In the genomic region with DNA sequence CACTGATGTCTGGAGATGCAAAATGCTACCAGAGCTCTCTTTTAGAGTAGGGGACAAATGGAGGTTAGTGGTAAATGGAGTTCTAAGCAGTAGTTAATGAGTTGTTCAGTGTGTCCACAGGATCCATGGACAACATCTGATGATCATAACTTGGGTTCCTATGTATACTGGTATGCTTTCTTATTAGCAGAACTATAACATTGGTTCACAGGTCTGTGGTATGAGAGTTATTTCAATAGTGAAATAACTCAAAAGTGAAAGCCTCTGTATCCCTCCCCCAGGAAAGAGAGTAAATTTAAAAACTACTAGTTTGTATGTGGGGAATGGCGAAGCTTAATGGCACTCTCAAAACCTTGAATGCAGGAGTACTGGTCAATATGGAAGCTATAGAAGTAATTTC, we compare ENCODE assay signal across 19 cellular contexts.
DNase-seq lines count a peak whose midpoint lies in the region; ATAC-seq and TF ChIP-seq lines count a peak whose summit lies in the region.
"Had no signal": no experiment of that assay in that cellular context is flagged by ENCODE, and none has a peak within 500 bp of the region (broad histone marks: within the 10 kb centered on the region; RNA-seq: fewer than 3 reads in every experiment).

No MANE protein-coding gene starts in this region.

- H3K9me2 ChIP-seq in Loucy (replicated peaks; ENCODE audit: low read depth, low read length) (no peaks in the 10 kb centered on the region), SK-N-SH (no peaks in the 10 kb centered on the region)

- TF ChIP-seq CTCF in Loucy (conservative IDR thresholded peaks at IDR 0.05; ENCODE audit: low read length): no peak
- TF ChIP-seq CTCF in SK-N-SH (IDR thresholded peaks at IDR 0.05): no peak

- no peak for DNase-seq in SK-N-SH
- no peak for DNase-seq in erythroblast (lab: John Stamatoyannopoulos, UW)
- DNase-seq in H4 (ENCODE audit: low spot score): no peak
- no peak for DNase-seq in islet precursor cell
- DNase-seq: Caco-2; CD4-positive, CD25-positive, alpha-beta regulatory T cell; CD8-positive, alpha-beta T cell; DMS153; DND-41; HFFc6 had no signal

- CTCF ChIA-PET in SK-N-SH (lab: Yijun Ruan, JAX): interaction anchor here (0.6 to 1.4 kb wide), 3 partner anchors 13 to 17 kb away, joined by 3 to 4 read pairs (median 4); no protein-coding TSS in a partner anchor

- no peak for TF ChIP-seq RAD21 in SK-N-SH (IDR thresholded peaks at IDR 0.05; ENCODE audit: low read length)

- TF ChIP-seq POLR2A in erythroblast (IDR thresholded peaks at IDR 0.05; ENCODE audit: low read length): no peak

- TF ChIP-seq EP300 in SK-N-SH (IDR thresholded peaks at IDR 0.05; ENCODE audit: borderline replicate concordance in 1 of 2, low read depth in 1 of 2, low read length in 1 of 2): no peak

- ATAC-seq in GM18498 (IDR thresholded peaks at IDR 0.05; ENCODE audit: unreplicated experiment) (peak; percentile 46), GM19395 (IDR thresholded peaks at IDR 0.05; ENCODE audit: unreplicated experiment) (peak; percentile 45), HG02870 (IDR thresholded peaks at IDR 0.05; ENCODE audit: unreplicated experiment) (peak; percentile 65)
- ATAC-seq: CD8-positive, alpha-beta T cell; GM23338 had no signal

- H3K27me3 ChIP-seq in Loucy (ENCODE audit: insufficient read depth, low read length, poor library complexity, severe bottlenecking) (no peaks in the 10 kb centered on the region), SK-N-SH (ENCODE audit: insufficient read depth) (no peaks in the 10 kb centered on the region)
- H3K27me3 ChIP-seq: BLaER1 had no signal

- H3K4me2 ChIP-seq in Loucy (ENCODE audit: low read depth, low read length, poor library complexity, severe bottlenecking) (peak overlapping the region; percentile 54), SK-N-SH (no peak overlapping the region)
- H3K4me2 ChIP-seq: BLaER1, GM23338 had no signal

- H3F3A ChIP-seq in Loucy (ENCODE audit: low read depth) (no peaks in the 10 kb centered on the region), SK-N-SH (replicated peaks; ENCODE audit: insufficient read depth) (no peaks in the 10 kb centered on the region)

- no peak overlapping the region for H2AFZ ChIP-seq in Loucy (ENCODE audit: low read length)
- no peak overlapping the region for H2AFZ ChIP-seq in SK-N-SH (ENCODE audit: low read depth)
- H2AFZ ChIP-seq: GM23338 had no signal

- POLR2A ChIA-PET in SK-N-SH (lab: Yijun Ruan, JAX): no interaction called here

- 87% methylated on average over 1 of the region's 1 CpG for WGBS in SK-N-SH (ENCODE audit: low lambda C conversion rate)

- H3K9ac ChIP-seq in Loucy (ENCODE audit: low read depth, low read length, poor library complexity, severe bottlenecking): no peak overlapping the region
- H3K9ac ChIP-seq in SK-N-SH: no peak overlapping the region
- H3K9ac ChIP-seq: BLaER1 had no signal

- no peak overlapping the region for H3K27ac ChIP-seq in SK-N-SH (ENCODE audit: low read depth in 2 of 2, low read length in 1 of 2)
- H3K27ac ChIP-seq: 22Rv1, BLaER1, C4-2B had no signal

- peaks cover 4% of the 10 kb centered on the region; the same call in 1 of the 2 replicates for H3K9me3 ChIP-seq in Loucy (ENCODE audit: insufficient read depth, low read depth, low read length)
- no peaks in the 10 kb centered on the region for H3K9me3 ChIP-seq in SK-N-SH
- H3K9me3 ChIP-seq: Caco-2, HAP-1 had no signal

- peaks cover 49% of the 10 kb centered on the region for H3K4me1 ChIP-seq in Loucy (ENCODE audit: insufficient read depth, low read length, poor library complexity, severe bottlenecking)
- no peaks in the 10 kb centered on the region; a peak in 1 of 4 replicates for H3K4me1 ChIP-seq in SK-N-SH (ENCODE audit: control insufficient read depth in 1 of 2, insufficient read depth in 2 of 2, low read depth in 1 of 2, low read length in 1 of 2)
- H3K4me1 ChIP-seq: BLaER1, Caco-2, HAP-1 had no signal

- no peaks in the 10 kb centered on the region for H3K79me2 ChIP-seq in Loucy (ENCODE audit: insufficient read depth, low read length)
- H3K79me2 ChIP-seq in SK-N-SH (ENCODE audit: insufficient read depth): no peaks in the 10 kb centered on the region

- H3K36me3 ChIP-seq in Loucy (ENCODE audit: insufficient read depth, low read length): no peaks in the 10 kb centered on the region; the same call in 1 of the 2 replicates
- no peaks in the 10 kb centered on the region for H3K36me3 ChIP-seq in SK-N-SH (replicated peaks in 1 of 2; ENCODE audit: control insufficient read depth in 1 of 2, insufficient read depth in 2 of 2, low read length in 1 of 2)
- H3K36me3 ChIP-seq: BLaER1, HAP-1 had no signal

- peak overlapping the region; percentile 21 for H3K4me3 ChIP-seq in Loucy (ENCODE audit: low read length, poor library complexity, severe bottlenecking)
- no peak overlapping the region for H3K4me3 ChIP-seq in SK-N-SH (ENCODE audit: low read depth in 2 of 2, low read length in 1 of 2)
- H3K4me3 ChIP-seq: BLaER1, GM23338, HAP-1 had no signal

- H4K20me1 ChIP-seq in Loucy (ENCODE audit: insufficient read depth, low read length, poor library complexity, severe bottlenecking) (no peaks in the 10 kb centered on the region), SK-N-SH (ENCODE audit: insufficient read depth) (no peaks in the 10 kb centered on the region)
- H4K20me1 ChIP-seq: BLaER1 had no signal

TF ChIP-seq in SK-N-SH, 30 proteins besides CTCF, POLR2A, EP300 and RAD21:
- no peak for TF ChIP-seq FOSL2 (IDR thresholded peaks at IDR 0.05; ENCODE audit: borderline replicate concordance, low read depth)
TF ChIP-seq in SK-N-SH: peak in this region for 0.
